In genomic region chr9:87937875-87938274, GRCh38 we compare ENCODE assay signal across 13 cellular contexts. TPM values are rescaled to one million over a fixed set of nuclear protein-coding genes. Genes with fewer than 3 reads are reported as not detected.
"Had no signal": no experiment of that assay in that cellular context is flagged by ENCODE, and none has a peak within 500 bp of the region (broad histone marks: within the 10 kb centered on the region; RNA-seq: fewer than 3 reads in every experiment).

No MANE protein-coding gene starts in this region.

RNA-seq across cellular contexts. Expression of gene SPATA31C1, which starts 20.1 kb away (rescaled TPM):
- total RNA-seq: stomach, subcutaneous adipose tissue, suprapubic skin, temporal lobe, thoracic aorta, thyroid gland, tibial nerve, transverse colon, upper lobe of left lung, ureter, vagina had no signal

RNA-seq across cellular contexts. Expression of gene SPATA31E1, which starts 55.2 kb away (rescaled TPM):
- total RNA-seq: stomach, subcutaneous adipose tissue, suprapubic skin, temporal lobe, thoracic aorta, tibial nerve, transverse colon, upper lobe of left lung, ureter, urinary bladder, uterus, vagina had no signal
